8 cellular contexts compared by ENCODE assay signal in the genomic region with DNA sequence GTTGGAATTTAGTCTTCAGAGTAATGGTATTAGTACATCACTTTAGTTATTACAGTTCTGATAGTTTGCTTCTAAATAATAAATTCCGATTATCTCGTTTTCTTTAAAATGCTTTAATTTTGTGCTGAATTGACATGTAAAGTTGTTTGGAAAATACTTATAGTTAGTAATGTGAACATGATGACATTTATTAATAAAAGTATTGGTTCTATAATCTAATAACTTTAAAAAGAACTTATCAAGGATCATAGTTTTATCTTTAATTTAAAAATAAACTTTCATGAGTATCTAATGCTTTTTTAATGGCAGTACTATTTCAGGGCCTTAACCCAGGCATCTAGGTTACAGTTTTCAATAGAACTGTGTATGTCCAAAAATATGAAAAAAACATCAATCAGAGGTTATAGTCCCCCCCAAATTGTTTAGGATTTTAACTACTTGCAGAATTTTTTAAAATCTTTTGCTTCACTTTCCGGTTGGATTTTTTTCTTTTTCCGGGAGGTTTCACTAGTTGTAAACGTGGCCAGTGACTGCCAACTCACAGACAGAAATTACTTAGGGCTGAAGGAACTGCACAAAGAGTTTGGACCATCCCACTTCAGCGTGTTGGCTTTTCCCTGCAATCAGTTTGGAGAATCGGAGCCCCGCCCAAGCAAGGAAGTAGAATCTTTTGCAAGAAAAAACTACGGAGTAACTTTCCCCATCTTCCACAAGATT. TPM values are rescaled to one million over a fixed set of nuclear protein-coding genes. Genes with fewer than 3 reads are reported as not detected.
DNase-seq lines count a peak whose midpoint lies in the region; ATAC-seq and TF ChIP-seq lines count a peak whose summit lies in the region.

No MANE protein-coding gene starts in this region.

- no peak for ATAC-seq in GM18498 (IDR thresholded peaks at IDR 0.05; ENCODE audit: unreplicated experiment)
- ATAC-seq in HG02885 (IDR thresholded peaks at IDR 0.05; ENCODE audit: poor library complexity, unreplicated experiment), result no peak

- no peak for TF ChIP-seq POLR2A in ovary (IDR thresholded peaks at IDR 0.05)

- POLR2A ChIA-PET in activated CD4-positive, alpha-beta T cell treated with anti-CD3 and anti-CD28 coated beads, Interleukin-2, amount 10 ng/mL, durations not matched to agents 7 days and 5 days (lab: Charles Lee), result no interaction called here

- H3K27ac Mint-ChIP-seq in Calu3 (ENCODE audit: unreplicated experiment), result peak overlapping the region; percentile 63
- H3K27ac Mint-ChIP-seq in activated CD4-positive, alpha-beta T cell treated with anti-CD3 and anti-CD28 coated beads, Interleukin-2, amount 10 ng/mL, durations not matched to agents 7 days and 5 days, result no peak overlapping the region

- no peaks in the 10 kb centered on the region for H3K9me3 Mint-ChIP-seq in Calu3 (ENCODE audit: low read depth, unreplicated experiment)
- H3K9me3 Mint-ChIP-seq in activated CD4-positive, alpha-beta T cell treated with anti-CD3 and anti-CD28 coated beads, Interleukin-2, amount 10 ng/mL, durations not matched to agents 7 days and 5 days, result no peaks in the 10 kb centered on the region

- no peaks in the 10 kb centered on the region for H3K27me3 Mint-ChIP-seq in Calu3 (ENCODE audit: unreplicated experiment)
- H3K27me3 Mint-ChIP-seq in activated CD4-positive, alpha-beta T cell treated with anti-CD3 and anti-CD28 coated beads, Interleukin-2, amount 10 ng/mL, durations not matched to agents 7 days and 5 days, result peaks cover 70% of the 10 kb centered on the region

- H3K36me3 ChIP-seq in ovary, result no peaks in the 10 kb centered on the region

- DNase-seq in Calu3, result peak; percentile 56
- peak; percentile 93 for DNase-seq in SK-MEL-5 (ENCODE audit: low read depth, low spot score)
- DNase-seq in fibroblast of the conjunctiva (ENCODE audit: low read depth), result peak; percentile 92
- peak in 2 of 5 donors; percentile 20 to 36 for DNase-seq in ovary
- no peak for DNase-seq in activated CD4-positive, alpha-beta T cell treated with anti-CD3 and anti-CD28 coated beads, Interleukin-2, amount 10 ng/mL, durations not matched to agents 7 days and 5 days
- DNase-seq in UCSD-AML1 (lab: John Stamatoyannopoulos, UW; ENCODE audit: unreplicated experiment), result no peak

- no peaks in the 10 kb centered on the region for H3K4me1 Mint-ChIP-seq in Calu3 (ENCODE audit: low read depth, unreplicated experiment)
- peaks cover 8% of the 10 kb centered on the region for H3K4me1 Mint-ChIP-seq in activated CD4-positive, alpha-beta T cell treated with anti-CD3 and anti-CD28 coated beads, Interleukin-2, amount 10 ng/mL, durations not matched to agents 7 days and 5 days

- BruUV-seq in Calu3 (replicated peaks; lab: Mats Ljungman, UMichigan), result TSS peak; percentile 86

- H3K9me3 ChIP-seq in ovary, result no peaks in the 10 kb centered on the region

- no peaks in the 10 kb centered on the region for H3K27me3 ChIP-seq in ovary

- H3K4me3 ChIP-seq in ovary, result peak overlapping the region; percentile 46

- CTCF ChIA-PET in Calu3 (lab: Charles Lee), result interaction anchor here (1.1 to 1.6 kb wide), 8 partner anchors 28 to 636 kb away, joined by 3 to 35 read pairs (median 4); no protein-coding TSS in a partner anchor
- CTCF ChIA-PET in activated CD4-positive, alpha-beta T cell treated with anti-CD3 and anti-CD28 coated beads, Interleukin-2, amount 10 ng/mL, durations not matched to agents 7 days and 5 days (lab: Charles Lee), result interaction anchor here (1.0 to 2.7 kb wide), 15 partner anchors 15 to 644 kb away, joined by 3 to 23 read pairs (median 4); no protein-coding TSS in a partner anchor

- no peaks in the 10 kb centered on the region for H3K4me1 ChIP-seq in ovary (ENCODE audit: insufficient read depth)

- WGBS in ovary, 3 donors, result 1 to 3% (median 2%) methylated on average over 9 of the region's 9 CpGs

- TF ChIP-seq CTCF in Calu3 (IDR thresholded peaks at IDR 0.05; ENCODE audit: unreplicated experiment), result no peak
- TF ChIP-seq CTCF in ovary (IDR thresholded peaks at IDR 0.05), result no peak

- no peak for TF ChIP-seq EP300 in ovary (IDR thresholded peaks at IDR 0.05)

- peaks cover 19% of the 10 kb centered on the region for H3K36me3 Mint-ChIP-seq in Calu3 (ENCODE audit: insufficient read depth, unreplicated experiment)
- no peaks in the 10 kb centered on the region for H3K36me3 Mint-ChIP-seq in activated CD4-positive, alpha-beta T cell treated with anti-CD3 and anti-CD28 coated beads, Interleukin-2, amount 10 ng/mL, durations not matched to agents 7 days and 5 days (ENCODE audit: low read depth)

- in situ Hi-C loops in SK-MEL-5 (cut with HindIII; ENCODE audit: low pct_unique_long_range_greater_than_20kb, low sequenced_read_pairs), result no loop called here

- peak overlapping the region in 1 of 2 donors; percentile 58 for H3K27ac ChIP-seq in ovary

- intact Hi-C loops in Calu3 (cut with micrococcal nuclease; ENCODE audit: unreplicated experiment), result loop anchor here (1.0 kb wide), 1 partner anchor 254 kb away; no protein-coding TSS in a partner anchor
- intact Hi-C loops in ovary (cut with DNase I), result no loop called here

- H3K4me3 Mint-ChIP-seq in Calu3 (ENCODE audit: low read depth, unreplicated experiment), result peak overlapping the region; percentile 76
- no peak overlapping the region for H3K4me3 Mint-ChIP-seq in activated CD4-positive, alpha-beta T cell treated with anti-CD3 and anti-CD28 coated beads, Interleukin-2, amount 10 ng/mL, durations not matched to agents 7 days and 5 days

RNA-seq across cellular contexts. Expression of a gene that starts 0.7 kb away (rescaled TPM):
- total RNA-seq in Calu3 (2022) (17.8 and 25.9 TPM in 2 replicates), ovary (10 to 100 TPM; 14.4 to 58.7 (median 29.8) TPM)
- total RNA-seq in SK-MEL-5 (2014; rRNA removed; shearing (Covaris generic)), result 95.2 and 96.6 TPM in 2 replicates
- 77.8 and 83.0 TPM in 2 replicates for polyA plus RNA-seq in SK-MEL-5 (2015; cell fraction: cytosol; rRNA removed)
- 34.3 and 56.9 TPM in 2 replicates for polyA plus RNA-seq in SK-MEL-5 (2015; cell fraction: nucleus; rRNA removed)
- 10 to 100 TPM; 25.5 to 58.8 TPM for polyA plus RNA-seq in ovary
- not detected for total RNA-seq in activated CD4-positive, alpha-beta T cell treated with anti-CD3 and anti-CD28 coated beads, Interleukin-2, amount 10 ng/mL, durations not matched to agents 7 days and 5 days

RNA-seq across cellular contexts. Expression of a gene that starts 12.3 kb away (rescaled TPM):
- not detected in 2 replicates for total RNA-seq in Calu3 (2022)
- 0.21 and 0.35 TPM in 2 replicates for total RNA-seq in SK-MEL-5 (2014; rRNA removed; shearing (Covaris generic))
- 0.02 and 0.09 TPM in 2 replicates for polyA plus RNA-seq in SK-MEL-5 (2015; cell fraction: cytosol; rRNA removed)
- 0.74 and 1.0 TPM in 2 replicates for polyA plus RNA-seq in SK-MEL-5 (2015; cell fraction: nucleus; rRNA removed)
- 10 to 100 TPM in 1 of 7 donors, under 1 TPM in 4, not detected in 2; 0.12 to 10.7 (median 0.24) TPM for total RNA-seq in ovary
- not detected for polyA plus RNA-seq in ovary
- under 1 TPM in 1 of 2 experiments, not detected in 1; 0.12 TPM for total RNA-seq in activated CD4-positive, alpha-beta T cell treated with anti-CD3 and anti-CD28 coated beads, Interleukin-2, amount 10 ng/mL, durations not matched to agents 7 days and 5 days

RNA-seq across cellular contexts. Expression of a gene that starts 58.2 kb away (rescaled TPM):
- total RNA-seq in Calu3 (2022) (not detected in 2 replicates), ovary (1 to 10 TPM in 2 of 7 donors, under 1 TPM in 4, not detected in 1; 0.51 to 1.8 (median 0.96) TPM)
- not detected in 2 replicates for total RNA-seq in SK-MEL-5 (2014; rRNA removed; shearing (Covaris generic))
- polyA plus RNA-seq in SK-MEL-5 (2015; cell fraction: cytosol; rRNA removed), result not detected in 2 replicates
- not detected in 2 replicates for polyA plus RNA-seq in SK-MEL-5 (2015; cell fraction: nucleus; rRNA removed)
- polyA plus RNA-seq in ovary, result 10 to 100 TPM in 1 of 2 donors, 1 to 10 TPM in 1; 1.5 to 12.9 TPM
- 100 to 1,000 TPM; 165 to 168 TPM for total RNA-seq in activated CD4-positive, alpha-beta T cell treated with anti-CD3 and anti-CD28 coated beads, Interleukin-2, amount 10 ng/mL, durations not matched to agents 7 days and 5 days

Comparison
In these comparisons a context has a peak if more than half of its experiments do, and no peak if none do; other contexts are left out.
1. DNase-seq: peak in Calu3 (single experiment), SK-MEL-5 (single experiment) and fibroblast of the conjunctiva (single experiment); none in activated CD4-positive, alpha-beta T cell treated with anti-CD3 and anti-CD28 coated beads, Interleukin-2, amount 10 ng/mL, durations not matched to agents 7 days and 5 days (single experiment) and UCSD-AML1 (single experiment).
2. RNA of a gene that starts 0.7 kb away (total RNA-seq): 95.2 to 96.6 TPM in SK-MEL-5, 14.4 to 58.7 TPM in ovary and 17.8 to 25.9 TPM in Calu3; not detected in activated CD4-positive, alpha-beta T cell treated with anti-CD3 and anti-CD28 coated beads, Interleukin-2, amount 10 ng/mL, durations not matched to agents 7 days and 5 days; every median in the first group is over 10 times any median in the second.
3. RNA of a gene that starts 58.2 kb away (total RNA-seq): 165 to 168 TPM in activated CD4-positive, alpha-beta T cell treated with anti-CD3 and anti-CD28 coated beads, Interleukin-2, amount 10 ng/mL, durations not matched to agents 7 days and 5 days; 0.51 to 1.8 TPM in ovary, not detected in Calu3 and not detected in SK-MEL-5; every median in the first group is over 10 times any median in the second.